Comparison of ENCODE assay signal across 7 cellular contexts in genomic region chr3:136198462-136199078, GRCh38. TPM values are rescaled to one million over a fixed set of nuclear protein-coding genes. Genes with fewer than 3 reads are reported as not detected.
A peak's percentile ranks its signal among the peaks of the same experiment; 100 is the strongest.
DNase-seq lines count a peak whose midpoint lies in the region; ATAC-seq and TF ChIP-seq lines count a peak whose summit lies in the region.
"Not testable (repeated sequence)": the region's sequence is repeated elsewhere in the genome, so short reads cannot be mapped to it uniquely, and the experiment has no call there.

No MANE protein-coding gene starts in this region.

- not testable (repeated sequence) for TF ChIP-seq CTCF in cardiac muscle cell (IDR thresholded peaks at IDR 0.05; ENCODE audit: low read depth, low read length); gastrocnemius medialis (IDR thresholded peaks at IDR 0.05 in 4 of 5, conservative IDR thresholded peaks at IDR 0.05 in 1 of 5)

- not testable (repeated sequence) for TF ChIP-seq POLR2A in gastrocnemius medialis (IDR thresholded peaks at IDR 0.05)

- H3K36me3 Mint-ChIP-seq in CD4-positive, alpha-beta memory T cell, result peaks cover 9 to 29% of the 10 kb centered on the region in 2 donors
- not testable (repeated sequence) for H3K36me3 Mint-ChIP-seq in IgD-negative memory B cell
- H3K36me3 Mint-ChIP-seq in T-helper 1 cell treated with Interleukin-12 subunit alpha and Interleukin-12 subunit beta and Interleukin-4 antibody, amounts not matched to agents 30 μg/mL and 1 μg/mL, for 36 hours (ENCODE audit: low read depth), result peaks cover 19% of the 10 kb centered on the region
- peaks cover 18% of the 10 kb centered on the region for H3K36me3 Mint-ChIP-seq in activated naive CD4-positive, alpha-beta T cell treated with anti-CD3 and anti-CD28 coated beads, Interleukin-2, amount 10 ng/mL, durations not matched to agents 7 days and 5 days
- H3K36me3 Mint-ChIP-seq in naive thymus-derived CD4-positive, alpha-beta T cell, result peaks cover 6 to 24% (median 11%) of the 10 kb centered on the region in 5 donors

- not testable (repeated sequence) for H3K9me3 ChIP-seq in CD4-positive, alpha-beta memory T cell (ENCODE audit: control insufficient read depth in 1 of 2, low read length in 2 of 2); cardiac muscle cell (ENCODE audit: low read depth); naive thymus-derived CD4-positive, alpha-beta T cell (ENCODE audit: control insufficient read depth in 2 of 3, low read length in 3 of 3); gastrocnemius medialis

- H3K4me3 Mint-ChIP-seq in CD4-positive, alpha-beta memory T cell; T-helper 1 cell treated with Interleukin-12 subunit alpha and Interleukin-12 subunit beta and Interleukin-4 antibody, amounts not matched to agents 30 μg/mL and 1 μg/mL, for 36 hours; activated naive CD4-positive, alpha-beta T cell treated with anti-CD3 and anti-CD28 coated beads, Interleukin-2, amount 10 ng/mL, durations not matched to agents 7 days and 5 days: not testable (repeated sequence)
- H3K4me3 Mint-ChIP-seq in IgD-negative memory B cell, result peak overlapping the region in 1 of 4 donors; percentile 86
- H3K4me3 Mint-ChIP-seq in naive thymus-derived CD4-positive, alpha-beta T cell, result peak overlapping the region in 1 of 10 donors; percentile 91

- CTCF ChIA-PET in CD4-positive, alpha-beta memory T cell (lab: Charles Lee; ENCODE audit: partially characterized antibody), result interaction anchor here (1.4 to 6.3 kb wide), 3 partner anchors 9 to 554 kb away, joined by 5 to 76 read pairs (median 9); partner anchors contain the start of gene STAG1
- CTCF ChIA-PET in activated naive CD4-positive, alpha-beta T cell treated with anti-CD3 and anti-CD28 coated beads, Interleukin-2, amount 10 ng/mL, durations not matched to agents 7 days and 5 days (lab: Charles Lee), result not testable (repeated sequence)
- CTCF ChIA-PET in naive thymus-derived CD4-positive, alpha-beta T cell (lab: Charles Lee), result interaction anchor here (0.6 kb wide), 1 partner anchor 180 kb away, joined by 4 read pairs; no protein-coding TSS in a partner anchor

- H3K9me3 Mint-ChIP-seq in CD4-positive, alpha-beta memory T cell; IgD-negative memory B cell; T-helper 1 cell treated with Interleukin-12 subunit alpha and Interleukin-12 subunit beta and Interleukin-4 antibody, amounts not matched to agents 30 μg/mL and 1 μg/mL, for 36 hours; activated naive CD4-positive, alpha-beta T cell treated with anti-CD3 and anti-CD28 coated beads, Interleukin-2, amount 10 ng/mL, durations not matched to agents 7 days and 5 days: not testable (repeated sequence)
- peaks cover 0 to 17% (median 0%) of the 10 kb centered on the region in 11 donors for H3K9me3 Mint-ChIP-seq in naive thymus-derived CD4-positive, alpha-beta T cell

- not testable (repeated sequence) for DNase-seq in CD4-positive, alpha-beta memory T cell; activated naive CD4-positive, alpha-beta T cell treated with anti-CD3 and anti-CD28 coated beads, Interleukin-2, amount 10 ng/mL, durations not matched to agents 7 days and 5 days; cardiac muscle cell (ENCODE audit: low read depth in 1 of 2, low spot score in 1 of 2); naive thymus-derived CD4-positive, alpha-beta T cell; gastrocnemius medialis

- H3K4me1 ChIP-seq in CD4-positive, alpha-beta memory T cell (ENCODE audit: insufficient read depth, low read length), result peaks cover 13% of the 10 kb centered on the region
- H3K4me1 ChIP-seq in cardiac muscle cell (ENCODE audit: low read depth), result peaks cover 12% of the 10 kb centered on the region
- H3K4me1 ChIP-seq in naive thymus-derived CD4-positive, alpha-beta T cell (ENCODE audit: control insufficient read depth in 2 of 2, insufficient read depth in 2 of 2, low read length in 2 of 2), result peaks cover 6 to 11% of the 10 kb centered on the region in 2 donors
- H3K4me1 ChIP-seq in gastrocnemius medialis, result peaks cover 14 to 18% of the 10 kb centered on the region in 2 donors

- not testable (repeated sequence) for H3K27ac ChIP-seq in CD4-positive, alpha-beta memory T cell (ENCODE audit: low read depth, low read length); naive thymus-derived CD4-positive, alpha-beta T cell (ENCODE audit: low read depth, low read length)
- H3K27ac ChIP-seq in cardiac muscle cell, result peak overlapping the region; percentile 99
- peak overlapping the region; percentile 91 to 100 (median 100) for H3K27ac ChIP-seq in gastrocnemius medialis

- intact Hi-C loops in CD4-positive, alpha-beta memory T cell (cut with micrococcal nuclease), result loop anchor here (5.0 to 10.0 kb wide), 2 partner anchors 1711 to 1986 kb away; partner anchors contain the start of genes ANAPC13, ARMC8 and CEP63
- intact Hi-C loops in naive thymus-derived CD4-positive, alpha-beta T cell (cut with micrococcal nuclease), result loop anchor here (5.0 to 10.0 kb wide), 4 partner anchors 54 to 1986 kb away; partner anchors contain the start of gene ARMC8 (in 1 of the 2)
- intact Hi-C loops in gastrocnemius medialis (cut with DNase I; ENCODE audit: low total_unique reads), result loop anchor here (5.0 kb wide), 3 partner anchors 231 to 971 kb away; partner anchors contain the start of gene PPP2R3A

- peaks cover 11 to 33% (median 20%) of the 10 kb centered on the region in 4 donors for H3K4me1 Mint-ChIP-seq in CD4-positive, alpha-beta memory T cell
- peaks cover 11 to 18% (median 15%) of the 10 kb centered on the region in 3 donors for H3K4me1 Mint-ChIP-seq in IgD-negative memory B cell
- peaks cover 16% of the 10 kb centered on the region for H3K4me1 Mint-ChIP-seq in T-helper 1 cell treated with Interleukin-12 subunit alpha and Interleukin-12 subunit beta and Interleukin-4 antibody, amounts not matched to agents 30 μg/mL and 1 μg/mL, for 36 hours (ENCODE audit: low read depth)
- H3K4me1 Mint-ChIP-seq in activated naive CD4-positive, alpha-beta T cell treated with anti-CD3 and anti-CD28 coated beads, Interleukin-2, amount 10 ng/mL, durations not matched to agents 7 days and 5 days, result peaks cover 14% of the 10 kb centered on the region
- H3K4me1 Mint-ChIP-seq in naive thymus-derived CD4-positive, alpha-beta T cell, result peaks cover 11 to 22% (median 19%) of the 10 kb centered on the region in 7 donors

- not testable (repeated sequence) for H3K27me3 Mint-ChIP-seq in CD4-positive, alpha-beta memory T cell; IgD-negative memory B cell; T-helper 1 cell treated with Interleukin-12 subunit alpha and Interleukin-12 subunit beta and Interleukin-4 antibody, amounts not matched to agents 30 μg/mL and 1 μg/mL, for 36 hours (ENCODE audit: low read depth)
- H3K27me3 Mint-ChIP-seq in activated naive CD4-positive, alpha-beta T cell treated with anti-CD3 and anti-CD28 coated beads, Interleukin-2, amount 10 ng/mL, durations not matched to agents 7 days and 5 days, result peaks cover 18% of the 10 kb centered on the region
- peaks cover 0 to 16% (median 0%) of the 10 kb centered on the region in 5 donors for H3K27me3 Mint-ChIP-seq in naive thymus-derived CD4-positive, alpha-beta T cell

- H3K36me3 ChIP-seq in CD4-positive, alpha-beta memory T cell (ENCODE audit: insufficient read depth, low read length); cardiac muscle cell; gastrocnemius medialis: not testable (repeated sequence)
- peaks cover 0 to 14% (median 0%) of the 10 kb centered on the region in 3 experiments for H3K36me3 ChIP-seq in naive thymus-derived CD4-positive, alpha-beta T cell (ENCODE audit: control insufficient read depth in 2 of 3, insufficient read depth in 3 of 3, low read length in 3 of 3)

- in situ Hi-C loops in gastrocnemius medialis (cut with MboI; ENCODE audit: low sequenced_read_pairs in 4 of 4), result loop anchor here in 1 of 4 donors (10.0 kb wide), 1 partner anchor 46 kb away; no protein-coding TSS in a partner anchor

- not testable (repeated sequence) for H3K27me3 ChIP-seq in CD4-positive, alpha-beta memory T cell (ENCODE audit: insufficient read depth, low read length); cardiac muscle cell; naive thymus-derived CD4-positive, alpha-beta T cell (ENCODE audit: control insufficient read depth in 2 of 2, insufficient read depth in 2 of 2, low read length in 2 of 2); gastrocnemius medialis

- H3K27ac Mint-ChIP-seq in CD4-positive, alpha-beta memory T cell, result peak overlapping the region in 6 of 7 donors; percentile 18 to 99 (median 32)
- H3K27ac Mint-ChIP-seq in IgD-negative memory B cell, result peak overlapping the region; percentile 95 to 100 (median 98)
- peak overlapping the region; percentile 20 for H3K27ac Mint-ChIP-seq in T-helper 1 cell treated with Interleukin-12 subunit alpha and Interleukin-12 subunit beta and Interleukin-4 antibody, amounts not matched to agents 30 μg/mL and 1 μg/mL, for 36 hours
- peak overlapping the region; percentile 96 for H3K27ac Mint-ChIP-seq in activated naive CD4-positive, alpha-beta T cell treated with anti-CD3 and anti-CD28 coated beads, Interleukin-2, amount 10 ng/mL, durations not matched to agents 7 days and 5 days
- peak overlapping the region in 7 of 9 donors; percentile 96 to 100 (median 99) for H3K27ac Mint-ChIP-seq in naive thymus-derived CD4-positive, alpha-beta T cell

- H3K4me3 ChIP-seq in CD4-positive, alpha-beta memory T cell (ENCODE audit: low read length in 2 of 2); cardiac muscle cell; naive thymus-derived CD4-positive, alpha-beta T cell (ENCODE audit: low read length); gastrocnemius medialis: not testable (repeated sequence)

- POLR2A ChIA-PET in CD4-positive, alpha-beta memory T cell (lab: Charles Lee; ENCODE audit: partially characterized antibody), result interaction anchor here (4.5 to 7.2 kb wide), 4 partner anchors 13 to 554 kb away, joined by 28 to 101 read pairs (median 68); partner anchors contain the start of genes PCCB and STAG1
- POLR2A ChIA-PET in naive thymus-derived CD4-positive, alpha-beta T cell (lab: Charles Lee), result interaction anchor here (2.7 to 6.3 kb wide), 4 partner anchors 8 to 663 kb away, joined by 11 to 78 read pairs (median 51); partner anchors contain the start of genes NCK1, PCCB and STAG1

- ATAC-seq in naive thymus-derived CD4-positive, alpha-beta T cell; gastrocnemius medialis: not testable (repeated sequence)

RNA-seq across cellular contexts. Expression of gene MSL2, which starts 2.4 kb away (rescaled TPM):
- 100 to 1,000 TPM in 1 of 2 experiments, 10 to 100 TPM in 1; 98.6 to 103 TPM for total RNA-seq in CD4-positive, alpha-beta memory T cell
- polyA plus RNA-seq in CD4-positive, alpha-beta memory T cell, result 10 to 100 TPM; 36.3 to 41.1 TPM
- polyA plus RNA-seq in IgD-negative memory B cell (27.9 TPM), cardiac muscle cell (5.3 and 6.3 TPM in 2 replicates)
- total RNA-seq in cardiac muscle cell (8.8 and 16.4 TPM in 2 replicates), gastrocnemius medialis (10 to 100 TPM; 18.2 to 34.7 (median 23.6) TPM)
- total RNA-seq in naive thymus-derived CD4-positive, alpha-beta T cell, result 100 to 1,000 TPM in 3 of 5 experiments, 10 to 100 TPM in 2; 57.8 to 110 (median 107) TPM
- polyA plus RNA-seq in naive thymus-derived CD4-positive, alpha-beta T cell, result 10 to 100 TPM; 40.9 to 42.8 TPM

RNA-seq across cellular contexts. Expression of gene PCCB, which starts 51.6 kb away (rescaled TPM):
- total RNA-seq in CD4-positive, alpha-beta memory T cell, result 10 to 100 TPM; 12.1 to 12.4 TPM
- 10 to 100 TPM; 26.3 to 47.1 TPM for polyA plus RNA-seq in CD4-positive, alpha-beta memory T cell
- polyA plus RNA-seq in IgD-negative memory B cell (40.3 TPM), cardiac muscle cell (57.8 and 77.1 TPM in 2 replicates)
- total RNA-seq in cardiac muscle cell (65.8 and 74.0 TPM in 2 replicates), gastrocnemius medialis (10 to 100 TPM; 29.8 to 41.4 (median 37.9) TPM)
- 10 to 100 TPM; 13.6 to 22.6 (median 16.6) TPM for total RNA-seq in naive thymus-derived CD4-positive, alpha-beta T cell
- polyA plus RNA-seq in naive thymus-derived CD4-positive, alpha-beta T cell, result 10 to 100 TPM; 27.2 to 30.9 TPM

Comparison
In these comparisons a context has a peak if more than half of its experiments do, and no peak if none do; other contexts are left out.
1. H3K27ac Mint-ChIP-seq: peak in every context shown above with its lines; median percentile 99 in naive thymus-derived CD4-positive, alpha-beta T cell; 98 in IgD-negative memory B cell; 96 in activated naive CD4-positive, alpha-beta T cell treated with anti-CD3 and anti-CD28 coated beads, Interleukin-2, amount 10 ng/mL, durations not matched to agents 7 days and 5 days; 32 in CD4-positive, alpha-beta memory T cell; 20 in T-helper 1 cell treated with Interleukin-12 subunit alpha and Interleukin-12 subunit beta and Interleukin-4 antibody, amounts not matched to agents 30 μg/mL and 1 μg/mL, for 36 hours.